In the genomic region with DNA sequence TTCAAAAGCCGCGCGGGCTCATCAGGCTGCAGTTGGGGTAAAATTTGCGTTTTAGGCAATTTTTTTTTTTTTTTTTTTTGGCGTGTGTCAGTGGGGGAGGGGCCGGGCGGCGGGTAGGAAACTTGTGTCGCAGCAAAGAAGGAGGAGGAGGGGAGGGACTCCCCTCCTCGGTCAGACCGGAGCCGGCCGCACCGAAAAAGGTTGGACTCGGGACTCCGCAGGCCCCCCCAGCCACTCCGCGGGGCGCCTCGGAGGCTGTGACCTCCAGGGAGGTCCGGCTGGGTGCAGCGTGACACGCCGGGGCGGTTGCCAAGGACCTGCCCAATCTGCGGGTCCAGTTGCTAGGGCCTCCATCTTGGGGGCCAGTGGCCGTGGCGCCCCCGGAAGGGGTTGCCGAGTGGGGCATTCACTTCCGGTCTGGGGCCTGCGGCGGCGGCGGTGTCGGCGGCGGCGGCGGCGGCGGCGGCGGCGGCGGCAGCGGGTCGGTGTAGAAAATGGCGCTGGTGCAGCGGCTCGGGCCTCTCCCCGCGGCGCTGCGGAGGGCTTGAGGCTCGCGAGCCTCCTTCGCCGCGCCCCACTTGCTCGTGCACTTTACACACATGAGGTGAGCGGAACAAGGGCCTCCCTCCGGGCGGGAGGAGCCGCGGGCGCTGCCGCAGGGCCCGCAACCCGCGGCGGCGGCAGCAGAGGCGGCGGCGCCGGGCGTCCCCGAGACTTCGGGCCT, we compare ENCODE assay signal across 1 cellular context.
TF ChIP-seq lines count a peak whose summit lies in the region.

Gene TNRC6A (plus strand): TSS at position 409 of the 724 bp plus-strand sequence. CDS start 191 bp downstream, at position 600.

TF ChIP-seq in GM12878, 131 proteins besides CTCF, POLR2A, EP300 and RAD21 (continued from another document and continues in another):
- TF ChIP-seq POLR2AphosphoS5 (IDR thresholded peaks at IDR 0.05; ENCODE audit: low read length): peak; percentile 56; the same call in 1 of the 2 replicates
- TF ChIP-seq SMARCA5 (IDR thresholded peaks at IDR 0.05): 0 out of 2 replicates have a peak, but pooled peaks have one; percentile 70
- TF ChIP-seq HCFC1 (IDR thresholded peaks at IDR 0.05; ENCODE audit: low read length): peak; percentile 70
- TF ChIP-seq POU2F2 (IDR thresholded peaks at IDR 0.05; ENCODE audit: borderline replicate concordance, low read depth, low read length): 0 out of 3 replicates have a peak, but pooled peaks have one; percentile 27
- TF ChIP-seq, protein P1, sequence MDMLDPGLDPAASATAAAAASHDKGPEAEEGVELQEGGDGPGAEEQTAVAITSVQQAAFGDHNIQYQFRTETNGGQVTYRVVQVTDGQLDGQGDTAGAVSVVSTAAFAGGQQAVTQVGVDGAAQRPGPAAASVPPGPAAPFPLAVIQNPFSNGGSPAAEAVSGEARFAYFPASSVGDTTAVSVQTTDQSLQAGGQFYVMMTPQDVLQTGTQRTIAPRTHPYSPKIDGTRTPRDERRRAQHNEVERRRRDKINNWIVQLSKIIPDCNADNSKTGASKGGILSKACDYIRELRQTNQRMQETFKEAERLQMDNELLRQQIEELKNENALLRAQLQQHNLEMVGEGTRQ (IDR thresholded peaks at IDR 0.05; ENCODE audit: borderline replicate concordance, low read depth, low read length): no peak
- TF ChIP-seq, protein P2, sequence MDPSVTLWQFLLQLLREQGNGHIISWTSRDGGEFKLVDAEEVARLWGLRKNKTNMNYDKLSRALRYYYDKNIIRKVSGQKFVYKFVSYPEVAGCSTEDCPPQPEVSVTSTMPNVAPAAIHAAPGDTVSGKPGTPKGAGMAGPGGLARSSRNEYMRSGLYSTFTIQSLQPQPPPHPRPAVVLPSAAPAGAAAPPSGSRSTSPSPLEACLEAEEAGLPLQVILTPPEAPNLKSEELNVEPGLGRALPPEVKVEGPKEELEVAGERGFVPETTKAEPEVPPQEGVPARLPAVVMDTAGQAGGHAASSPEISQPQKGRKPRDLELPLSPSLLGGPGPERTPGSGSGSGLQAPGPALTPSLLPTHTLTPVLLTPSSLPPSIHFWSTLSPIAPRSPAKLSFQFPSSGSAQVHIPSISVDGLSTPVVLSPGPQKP (IDR thresholded peaks at IDR 0.05; ENCODE audit: low read depth, low read length): peak; percentile 47; the same call in 1 of the 2 replicates
- TF ChIP-seq CHD1 (IDR thresholded peaks at IDR 0.05; ENCODE audit: low read depth, low read length): no peak
- TF ChIP-seq, protein P3, sequence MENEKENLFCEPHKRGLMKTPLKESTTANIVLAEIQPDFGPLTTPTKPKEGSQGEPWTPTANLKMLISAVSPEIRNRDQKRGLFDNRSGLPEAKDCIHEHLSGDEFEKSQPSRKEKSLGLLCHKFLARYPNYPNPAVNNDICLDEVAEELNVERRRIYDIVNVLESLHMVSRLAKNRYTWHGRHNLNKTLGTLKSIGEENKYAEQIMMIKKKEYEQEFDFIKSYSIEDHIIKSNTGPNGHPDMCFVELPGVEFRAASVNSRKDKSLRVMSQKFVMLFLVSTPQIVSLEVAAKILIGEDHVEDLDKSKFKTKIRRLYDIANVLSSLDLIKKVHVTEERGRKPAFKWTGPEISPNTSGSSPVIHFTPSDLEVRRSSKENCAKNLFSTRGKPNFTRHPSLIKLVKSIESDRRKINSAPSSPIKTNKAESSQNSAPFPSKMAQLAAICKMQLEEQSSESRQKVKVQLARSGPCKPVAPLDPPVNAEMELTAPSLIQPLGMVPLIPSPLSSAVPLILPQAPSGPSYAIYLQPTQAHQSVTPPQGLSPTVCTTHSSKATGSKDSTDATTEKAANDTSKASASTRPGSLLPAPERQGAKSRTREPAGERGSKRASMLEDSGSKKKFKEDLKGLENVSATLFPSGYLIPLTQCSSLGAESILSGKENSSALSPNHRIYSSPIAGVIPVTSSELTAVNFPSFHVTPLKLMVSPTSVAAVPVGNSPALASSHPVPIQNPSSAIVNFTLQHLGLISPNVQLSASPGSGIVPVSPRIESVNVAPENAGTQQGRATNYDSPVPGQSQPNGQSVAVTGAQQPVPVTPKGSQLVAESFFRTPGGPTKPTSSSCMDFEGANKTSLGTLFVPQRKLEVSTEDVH (IDR thresholded peaks at IDR 0.05; ENCODE audit: low read depth, partially characterized antibody): no peak
- peak; percentile 96 for TF ChIP-seq GATAD2B (conservative IDR thresholded peaks at IDR 0.05; ENCODE audit: low read depth)
- TF ChIP-seq, protein P4, sequence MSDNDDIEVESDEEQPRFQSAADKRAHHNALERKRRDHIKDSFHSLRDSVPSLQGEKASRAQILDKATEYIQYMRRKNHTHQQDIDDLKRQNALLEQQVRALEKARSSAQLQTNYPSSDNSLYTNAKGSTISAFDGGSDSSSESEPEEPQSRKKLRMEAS (IDR thresholded peaks at IDR 0.05; ENCODE audit: low read depth, low read length): peak; percentile 69; the same call in 1 of the 2 replicates
- TF ChIP-seq POLR2AphosphoS2 (IDR thresholded peaks at IDR 0.05; ENCODE audit: low read depth, low read length): peak; percentile 58; the same call in 1 of the 2 replicates
- no peak for TF ChIP-seq HDAC2 (IDR thresholded peaks at IDR 0.05)
- no peak for TF ChIP-seq CBX3 (IDR thresholded peaks at IDR 0.05; ENCODE audit: borderline replicate concordance, low read depth)
- peak; percentile 84 for TF ChIP-seq DPF2 (IDR thresholded peaks at IDR 0.05)
- no peak for TF ChIP-seq ATF3 (IDR thresholded peaks at IDR 0.05; ENCODE audit: borderline replicate concordance, extremely low read depth, low read depth, low read length)
- TF ChIP-seq YBX1 (IDR thresholded peaks at IDR 0.05): no peak
- no peak for TF ChIP-seq IRF4 (IDR thresholded peaks at IDR 0.05; ENCODE audit: low read depth, low read length)
- TF ChIP-seq PAX5 (IDR thresholded peaks at IDR 0.05; ENCODE audit: borderline replicate concordance, low read depth, low read length): no peak; the same call in 1 of the 2 replicates
- no peak for TF ChIP-seq KLF5 (IDR thresholded peaks at IDR 0.05; ENCODE audit: partially characterized antibody)
- peak; percentile 43; the same call in 1 of the 2 replicates for TF ChIP-seq PKNOX1 (IDR thresholded peaks at IDR 0.05)
- no peak for TF ChIP-seq FOS (IDR thresholded peaks at IDR 0.05; ENCODE audit: borderline replicate concordance, extremely low read depth, insufficient read length)
- peak in 1 of 2 experiments; percentile 73; a peak in 1 of 3 replicates for TF ChIP-seq EGR1 (IDR thresholded peaks at IDR 0.05; ENCODE audit: borderline replicate concordance in 1 of 2, low read depth in 2 of 2, low read length in 2 of 2)
- TF ChIP-seq SMAD1 (IDR thresholded peaks at IDR 0.05; ENCODE audit: low read depth, partially characterized antibody): no peak
- TF ChIP-seq, protein P5, sequence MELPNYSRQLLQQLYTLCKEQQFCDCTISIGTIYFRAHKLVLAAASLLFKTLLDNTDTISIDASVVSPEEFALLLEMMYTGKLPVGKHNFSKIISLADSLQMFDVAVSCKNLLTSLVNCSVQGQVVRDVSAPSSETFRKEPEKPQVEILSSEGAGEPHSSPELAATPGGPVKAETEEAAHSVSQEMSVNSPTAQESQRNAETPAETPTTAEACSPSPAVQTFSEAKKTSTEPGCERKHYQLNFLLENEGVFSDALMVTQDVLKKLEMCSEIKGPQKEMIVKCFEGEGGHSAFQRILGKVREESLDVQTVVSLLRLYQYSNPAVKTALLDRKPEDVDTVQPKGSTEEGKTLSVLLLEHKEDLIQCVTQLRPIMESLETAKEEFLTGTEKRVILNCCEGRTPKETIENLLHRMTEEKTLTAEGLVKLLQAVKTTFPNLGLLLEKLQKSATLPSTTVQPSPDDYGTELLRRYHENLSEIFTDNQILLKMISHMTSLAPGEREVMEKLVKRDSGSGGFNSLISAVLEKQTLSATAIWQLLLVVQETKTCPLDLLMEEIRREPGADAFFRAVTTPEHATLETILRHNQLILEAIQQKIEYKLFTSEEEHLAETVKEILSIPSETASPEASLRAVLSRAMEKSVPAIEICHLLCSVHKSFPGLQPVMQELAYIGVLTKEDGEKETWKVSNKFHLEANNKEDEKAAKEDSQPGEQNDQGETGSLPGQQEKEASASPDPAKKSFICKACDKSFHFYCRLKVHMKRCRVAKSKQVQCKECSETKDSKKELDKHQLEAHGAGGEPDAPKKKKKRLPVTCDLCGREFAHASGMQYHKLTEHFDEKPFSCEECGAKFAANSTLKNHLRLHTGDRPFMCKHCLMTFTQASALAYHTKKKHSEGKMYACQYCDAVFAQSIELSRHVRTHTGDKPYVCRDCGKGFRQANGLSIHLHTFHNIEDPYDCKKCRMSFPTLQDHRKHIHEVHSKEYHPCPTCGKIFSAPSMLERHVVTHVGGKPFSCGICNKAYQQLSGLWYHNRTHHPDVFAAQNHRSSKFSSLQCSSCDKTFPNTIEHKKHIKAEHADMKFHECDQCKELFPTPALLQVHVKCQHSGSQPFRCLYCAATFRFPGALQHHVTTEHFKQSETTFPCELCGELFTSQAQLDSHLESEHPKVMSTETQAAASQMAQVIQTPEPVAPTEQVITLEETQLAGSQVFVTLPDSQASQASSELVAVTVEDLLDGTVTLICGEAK (IDR thresholded peaks at IDR 0.05; ENCODE audit: borderline replicate concordance): peak; percentile 92
- no peak for TF ChIP-seq ZZZ3 (IDR thresholded peaks at IDR 0.05; ENCODE audit: control insufficient read depth, insufficient read length, low read depth)
- TF ChIP-seq RB1 (IDR thresholded peaks at IDR 0.05; ENCODE audit: borderline replicate concordance): peak; percentile 80; the same call in 1 of the 2 replicates
- no peak for TF ChIP-seq EZH2 (IDR thresholded peaks at IDR 0.05; ENCODE audit: borderline replicate concordance, control insufficient read depth, low read depth, low read length)
- TF ChIP-seq ZNF384 (IDR thresholded peaks at IDR 0.05; ENCODE audit: borderline replicate concordance, low read depth, low read length): peak; percentile 94
- no peak for TF ChIP-seq ATF7 (IDR thresholded peaks at IDR 0.05; ENCODE audit: low read depth)
- TF ChIP-seq ZNF622 (IDR thresholded peaks at IDR 0.05): no peak
- no peak for TF ChIP-seq PAX8 (IDR thresholded peaks at IDR 0.05)
- TF ChIP-seq ZBTB33 (IDR thresholded peaks at IDR 0.05): no peak
- no peak for TF ChIP-seq MEF2A (IDR thresholded peaks at IDR 0.05; ENCODE audit: insufficient read depth, low read depth, low read length)
- TF ChIP-seq ZNF687 (IDR thresholded peaks at IDR 0.05): peak; percentile 58; the same call in 1 of the 2 replicates
- TF ChIP-seq FOXM1 (IDR thresholded peaks at IDR 0.05; ENCODE audit: low read depth, low read length): no peak
